ENCODE assay signal across 8 cellular contexts in genomic region chr9:35954942-35955546, GRCh38. TPM values are rescaled to one million over a fixed set of nuclear protein-coding genes. Genes with fewer than 3 reads are reported as not detected.
DNase-seq lines count a peak whose midpoint lies in the region; ATAC-seq, FAIRE-seq and TF ChIP-seq lines count a peak whose summit lies in the region.

No MANE protein-coding gene starts in this region.

- no peak overlapping the region for H3K27ac ChIP-seq in HepG2 (ENCODE audit: extremely low read length, insufficient read depth, low read length)

- no peak overlapping the region for H3K9ac ChIP-seq in HepG2 (ENCODE audit: insufficient read depth, low read depth, low read length)

- CTCF ChIA-PET in HepG2 (lab: Yijun Ruan, JAX; ENCODE audit: low intra/inter-chr PET ratio, low total read pairs) = interaction anchor here (1.6 to 2.1 kb wide), 2 partner anchors 68 to 211 kb away, joined by 3 to 17 read pairs; no protein-coding TSS in a partner anchor

- TF ChIP-seq EP300 in HepG2 (IDR thresholded peaks at IDR 0.05; ENCODE audit: low read depth in 2 of 2, low read length in 2 of 2) (no peak), HepG2 (CRISPR knock-in tag; IDR thresholded peaks at IDR 0.05; ENCODE audit: borderline replicate concordance) (no peak)

- DNase-seq in ACHN = peak; percentile 66
- peak; percentile 79 for DNase-seq in GM12865 (ENCODE audit: low read depth)
- DNase-seq in NCI-H1694 treated with DMSO at 0.1 percent for 48 hours (lab: John Stamatoyannopoulos, UW) = peak; percentile 89
- peak in 4 of 5 experiments; percentile 8 to 79 (median 20) for DNase-seq in T-helper 2 cell
- DNase-seq in HepG2 (ENCODE audit: low spot score) = peak; percentile 56

- no peaks in the 10 kb centered on the region for H3K36me3 Mint-ChIP-seq in stimulated activated memory B cell treated with anti-CD40 and anti-IgM and Interleukin-4, amounts not matched to agents 10 μg/mL and 1 μg/mL and 100 μg/mL, for 72 hours

- WGBS in HepG2 (ENCODE audit: low lambda C conversion rate) = under 1% methylated on average over 6 of the region's 6 CpGs

- POLR2A ChIA-PET in HepG2 (lab: Yijun Ruan, JAX) = no interaction called here

- no peak overlapping the region for H3K4me3 ChIP-seq in GM12865 (ENCODE audit: low read depth, low read length)
- H3K4me3 ChIP-seq in HepG2 (replicated peaks in 1 of 3; ENCODE audit: insufficient read depth in 1 of 3, low read depth in 2 of 3, low read length in 3 of 3) = no peak overlapping the region

- H3K27me3 ChIP-seq in HepG2 (ENCODE audit: control insufficient read depth in 1 of 2, insufficient read depth in 2 of 2, low read length in 2 of 2) = peaks cover 0 to 8% of the 10 kb centered on the region in 2 experiments; a peak in 3 of 5 replicates

- H3K79me2 ChIP-seq in HepG2 (ENCODE audit: insufficient read depth, low read length) = no peaks in the 10 kb centered on the region

- no peak for TF ChIP-seq RAD21 in HepG2 (CRISPR knock-in tag; IDR thresholded peaks at IDR 0.05)

- no peaks in the 10 kb centered on the region for H3K9me3 Mint-ChIP-seq in stimulated activated memory B cell treated with anti-CD40 and anti-IgM and Interleukin-4, amounts not matched to agents 10 μg/mL and 1 μg/mL and 100 μg/mL, for 72 hours

- H3K27me3 Mint-ChIP-seq in stimulated activated memory B cell treated with anti-CD40 and anti-IgM and Interleukin-4, amounts not matched to agents 10 μg/mL and 1 μg/mL and 100 μg/mL, for 72 hours = peaks cover 51% of the 10 kb centered on the region

- no peaks in the 10 kb centered on the region for H3K4me1 ChIP-seq in HepG2 (ENCODE audit: insufficient read depth, low read length)

- no TSS peak for BruUV-seq in HepG2 (replicated peaks; lab: Mats Ljungman, UMichigan)

- peak; percentile 86 for TF ChIP-seq CTCF in GM12865 (IDR thresholded peaks at IDR 0.05; ENCODE audit: insufficient read depth, low read depth, low read length, missing control alignments)
- peak; percentile 85 for TF ChIP-seq CTCF in HepG2 (CRISPR knock-in tag; IDR thresholded peaks at IDR 0.05)

- H3K4me3 Mint-ChIP-seq in stimulated activated memory B cell treated with anti-CD40 and anti-IgM and Interleukin-4, amounts not matched to agents 10 μg/mL and 1 μg/mL and 100 μg/mL, for 72 hours = no peak overlapping the region

- peak; percentile 78 for ATAC-seq in HepG2
- ATAC-seq in stimulated activated memory B cell treated with anti-CD40 and anti-IgM and Interleukin-4, amounts not matched to agents 10 μg/mL and 1 μg/mL and 100 μg/mL, for 72 hours = peak; percentile 65
- no peak for ATAC-seq in HG02884 (IDR thresholded peaks at IDR 0.05; ENCODE audit: unreplicated experiment)

- H3K4me1 Mint-ChIP-seq in stimulated activated memory B cell treated with anti-CD40 and anti-IgM and Interleukin-4, amounts not matched to agents 10 μg/mL and 1 μg/mL and 100 μg/mL, for 72 hours = no peaks in the 10 kb centered on the region

- in situ Hi-C loops in ACHN (cut with HindIII; ENCODE audit: low pct_ligation_motif_present, low pct_unique_long_range_greater_than_20kb, low sequenced_read_pairs) (no loop called here), HepG2 (cut with HindIII; ENCODE audit: extremely low pct_ligation_motif_present, low pct_unique_long_range_greater_than_20kb) (loop anchor here (5.0 kb wide), 1 partner anchor 67 kb away; no protein-coding TSS in a partner anchor)

- H2AFZ ChIP-seq in HepG2 (ENCODE audit: low read length) = no peak overlapping the region

- intact Hi-C loops in HepG2 (cut with micrococcal nuclease; ENCODE audit: unreplicated experiment) = loop anchor here (2.0 to 5.0 kb wide), 2 partner anchors 68 to 212 kb away; partner anchors contain the start of gene CCIN

- no peaks in the 10 kb centered on the region for H3K36me3 ChIP-seq in HepG2 (replicated peaks in 1 of 2; ENCODE audit: control insufficient read depth in 1 of 2, insufficient read depth in 2 of 2, low read length in 2 of 2)

- no peaks in the 10 kb centered on the region for H4K20me1 ChIP-seq in HepG2 (ENCODE audit: insufficient read depth, low read length)

- H3K4me2 ChIP-seq in HepG2 (ENCODE audit: low read depth, low read length) = no peak overlapping the region

- no peak for TF ChIP-seq POLR2A in HepG2 (IDR thresholded peaks at IDR 0.05; ENCODE audit: insufficient read depth in 1 of 2, low read depth in 2 of 2, low read length in 2 of 2)

- FAIRE-seq in colon (lab: Jason Lieb, UNC) (peak; percentile 85), HepG2 (lab: Jason Lieb, UNC) (peak; percentile 91)

- no peaks in the 10 kb centered on the region for H3K9me3 ChIP-seq in HepG2 (ENCODE audit: low read length)

- H3K27ac Mint-ChIP-seq in stimulated activated memory B cell treated with anti-CD40 and anti-IgM and Interleukin-4, amounts not matched to agents 10 μg/mL and 1 μg/mL and 100 μg/mL, for 72 hours = no peak overlapping the region

RNA-seq across cellular contexts. Expression of gene OR2S2, which starts 2.9 kb away (rescaled TPM):
- total RNA-seq in HepG2 (2016; rRNA removed; fragmentation: Illumina TruSeq; extraction: Trizol) = not detected in 2 replicates
- total RNA-seq in HepG2 (2016; cell fraction: cytosol; rRNA removed; fragmentation: Illumina TruSeq; extraction: Trizol; ENCODE audit: low read depth) = not detected in 2 replicates
- not detected in 2 replicates for total RNA-seq in HepG2 (2016; cell fraction: insoluble cytoplasmic fraction; rRNA removed; fragmentation: Illumina TruSeq; extraction: Trizol)
- total RNA-seq in HepG2 (2016; cell fraction: membrane; rRNA removed; fragmentation: Illumina TruSeq; extraction: Trizol) = not detected in 2 replicates
- not detected in 2 replicates for total RNA-seq in HepG2 (2016; cell fraction: nucleus; rRNA removed; fragmentation: Illumina TruSeq; extraction: Trizol)
- not detected in 2 replicates for polyA plus RNA-seq in HepG2 (2011; rRNA removed)
- polyA plus RNA-seq in HepG2 (2011; cell fraction: cytosol; rRNA removed) = not detected in 2 replicates
- not detected in 2 replicates for polyA plus RNA-seq in HepG2 (2011; cell fraction: nucleus; rRNA removed)
- not detected in 2 replicates for polyA plus RNA-seq in HepG2 (2012)
- polyA plus RNA-seq in HepG2 (2016; cell fraction: cytosol; fragmentation: Illumina TruSeq; extraction: Trizol; ENCODE audit: low read depth) = not detected in 2 replicates
- polyA plus RNA-seq in HepG2 (2016; cell fraction: insoluble cytoplasmic fraction; fragmentation: Illumina TruSeq; extraction: Trizol; ENCODE audit: low read depth) = not detected in 2 replicates
- polyA plus RNA-seq in HepG2 (2016; cell fraction: membrane; fragmentation: Illumina TruSeq; extraction: Trizol; ENCODE audit: low read depth) = not detected in 2 replicates
- polyA plus RNA-seq in HepG2 (2016; cell fraction: nucleus; fragmentation: Illumina TruSeq; extraction: Trizol; ENCODE audit: insufficient read depth, low read depth) = not detected in 2 replicates
- polyA minus RNA-seq in HepG2 (2011; rRNA and poly(A)+ RNA removed; ENCODE audit: low replicate concordance) = not detected in 2 replicates
- polyA minus RNA-seq in HepG2 (2011; cell fraction: cytosol; rRNA and poly(A)+ RNA removed) = not detected in 2 replicates
- polyA minus RNA-seq in HepG2 (2011; cell fraction: nucleus; rRNA and poly(A)+ RNA removed) = not detected in 2 replicates

RNA-seq across cellular contexts. Expression of gene SPAAR, which starts 45.8 kb away (rescaled TPM):
- total RNA-seq in HepG2 (2016; rRNA removed; fragmentation: Illumina TruSeq; extraction: Trizol) = 0.07 TPM in 1 of 2 replicates, not detected in the other
- total RNA-seq in HepG2 (2016; cell fraction: cytosol; rRNA removed; fragmentation: Illumina TruSeq; extraction: Trizol; ENCODE audit: low read depth) = not detected in 2 replicates
- not detected in 2 replicates for total RNA-seq in HepG2 (2016; cell fraction: insoluble cytoplasmic fraction; rRNA removed; fragmentation: Illumina TruSeq; extraction: Trizol)
- total RNA-seq in HepG2 (2016; cell fraction: membrane; rRNA removed; fragmentation: Illumina TruSeq; extraction: Trizol) = not detected in 2 replicates
- total RNA-seq in HepG2 (2016; cell fraction: nucleus; rRNA removed; fragmentation: Illumina TruSeq; extraction: Trizol) = not detected in 2 replicates
- polyA plus RNA-seq in HepG2 (2011; rRNA removed) = not detected in 2 replicates
- not detected in 2 replicates for polyA plus RNA-seq in HepG2 (2011; cell fraction: cytosol; rRNA removed)
- not detected in 2 replicates for polyA plus RNA-seq in HepG2 (2011; cell fraction: nucleus; rRNA removed)
- not detected in 2 replicates for polyA plus RNA-seq in HepG2 (2012)
- not detected in 2 replicates for polyA plus RNA-seq in HepG2 (2016; cell fraction: cytosol; fragmentation: Illumina TruSeq; extraction: Trizol; ENCODE audit: low read depth)
- not detected in 2 replicates for polyA plus RNA-seq in HepG2 (2016; cell fraction: insoluble cytoplasmic fraction; fragmentation: Illumina TruSeq; extraction: Trizol; ENCODE audit: low read depth)
- not detected in 2 replicates for polyA plus RNA-seq in HepG2 (2016; cell fraction: membrane; fragmentation: Illumina TruSeq; extraction: Trizol; ENCODE audit: low read depth)
- polyA plus RNA-seq in HepG2 (2016; cell fraction: nucleus; fragmentation: Illumina TruSeq; extraction: Trizol; ENCODE audit: insufficient read depth, low read depth) = not detected in 2 replicates
- 0.21 TPM in 1 of 2 replicates, not detected in the other for polyA minus RNA-seq in HepG2 (2011; rRNA and poly(A)+ RNA removed; ENCODE audit: low replicate concordance)
- polyA minus RNA-seq in HepG2 (2011; cell fraction: cytosol; rRNA and poly(A)+ RNA removed) = not detected in 2 replicates
- not detected in 2 replicates for polyA minus RNA-seq in HepG2 (2011; cell fraction: nucleus; rRNA and poly(A)+ RNA removed)

RNA-seq across cellular contexts. Expression of gene HRCT1, which starts 49.0 kb away (rescaled TPM):
- not detected in 2 replicates for total RNA-seq in HepG2 (2016; rRNA removed; fragmentation: Illumina TruSeq; extraction: Trizol)
- total RNA-seq in HepG2 (2016; cell fraction: cytosol; rRNA removed; fragmentation: Illumina TruSeq; extraction: Trizol; ENCODE audit: low read depth) = not detected in 2 replicates
- not detected in 2 replicates for total RNA-seq in HepG2 (2016; cell fraction: insoluble cytoplasmic fraction; rRNA removed; fragmentation: Illumina TruSeq; extraction: Trizol)
- 0.21 TPM in 1 of 2 replicates, not detected in the other for total RNA-seq in HepG2 (2016; cell fraction: membrane; rRNA removed; fragmentation: Illumina TruSeq; extraction: Trizol)
- total RNA-seq in HepG2 (2016; cell fraction: nucleus; rRNA removed; fragmentation: Illumina TruSeq; extraction: Trizol) = 0.41 and 0.43 TPM in 2 replicates
- polyA plus RNA-seq in HepG2 (2011; rRNA removed) = 0.13 and 0.44 TPM in 2 replicates
- 0.23 TPM in 1 of 2 replicates, not detected in the other for polyA plus RNA-seq in HepG2 (2011; cell fraction: cytosol; rRNA removed)
- polyA plus RNA-seq in HepG2 (2011; cell fraction: nucleus; rRNA removed) = 0.21 TPM in 1 of 2 replicates, not detected in the other
- polyA plus RNA-seq in HepG2 (2012) = 0.35 TPM in 1 of 2 replicates, not detected in the other
- 0.26 and 0.28 TPM in 2 replicates for polyA plus RNA-seq in HepG2 (2016; cell fraction: cytosol; fragmentation: Illumina TruSeq; extraction: Trizol; ENCODE audit: low read depth)
- 0.35 and 0.46 TPM in 2 replicates for polyA plus RNA-seq in HepG2 (2016; cell fraction: insoluble cytoplasmic fraction; fragmentation: Illumina TruSeq; extraction: Trizol; ENCODE audit: low read depth)
- polyA plus RNA-seq in HepG2 (2016; cell fraction: membrane; fragmentation: Illumina TruSeq; extraction: Trizol; ENCODE audit: low read depth) = 0.41 and 0.42 TPM in 2 replicates
- 0.53 TPM in 1 of 2 replicates, not detected in the other for polyA plus RNA-seq in HepG2 (2016; cell fraction: nucleus; fragmentation: Illumina TruSeq; extraction: Trizol; ENCODE audit: insufficient read depth, low read depth)
- 0.44 TPM in 1 of 2 replicates, not detected in the other for polyA minus RNA-seq in HepG2 (2011; rRNA and poly(A)+ RNA removed; ENCODE audit: low replicate concordance)
- not detected in 2 replicates for polyA minus RNA-seq in HepG2 (2011; cell fraction: cytosol; rRNA and poly(A)+ RNA removed)
- polyA minus RNA-seq in HepG2 (2011; cell fraction: nucleus; rRNA and poly(A)+ RNA removed) = not detected in 2 replicates

Comparison
In these comparisons a context has a peak if more than half of its experiments do, and no peak if none do; other contexts are left out.
1. DNase-seq: peak in every context shown above with its lines; median percentile 89 in NCI-H1694 treated with DMSO at 0.1 percent for 48 hours; 79 in GM12865; 66 in ACHN; 56 in HepG2; 20 in T-helper 2 cell.